ENCODE assay signal across 27 cellular contexts in genomic region chr1:30893776-30894507, GRCh38. TPM values are rescaled to one million over a fixed set of nuclear protein-coding genes. Genes with fewer than 3 reads are reported as not detected.
DNase-seq lines count a peak whose midpoint lies in the region; FAIRE-seq and TF ChIP-seq lines count a peak whose summit lies in the region.
"Had no signal": no experiment of that assay in that cellular context is flagged by ENCODE, and none has a peak within 500 bp of the region (broad histone marks: within the 10 kb centered on the region; RNA-seq: fewer than 3 reads in every experiment).

No MANE protein-coding gene starts in this region.

- H3K4me1 Mint-ChIP-seq in T-helper 2 cell treated with Interferon-gamma antibody and Interleukin-4, amounts not matched to agents 5 μg/mL and 100 μg/mL, for 36 hours (ENCODE audit: low read depth): no peaks in the 10 kb centered on the region
- H3K4me1 Mint-ChIP-seq in astrocyte (ENCODE audit: low read depth, unreplicated experiment): peaks cover 42% of the 10 kb centered on the region
- no peaks in the 10 kb centered on the region for H3K4me1 Mint-ChIP-seq in stimulated activated naive CD8-positive, alpha-beta T cell treated with anti-CD3 and anti-CD28 coated beads, Interleukin-15, Interleukin-2, amounts not matched to agents 100 ng/mL and 50 ng/mL, for 24 hours (ENCODE audit: low read depth)

- H3K9ac ChIP-seq in astrocyte (ENCODE audit: low read length) (no peak overlapping the region), muscle layer of colon (ENCODE audit: low read length) (peak overlapping the region; percentile 15)

- no peak for FAIRE-seq in astrocyte (lab: Jason Lieb, UNC)

- H3K4me3 ChIP-seq in astrocyte (ENCODE audit: insufficient read depth, low read depth, low read length) (no peak overlapping the region), muscle layer of colon (ENCODE audit: low read depth in 1 of 2, low read length in 2 of 2) (no peak overlapping the region), breast epithelium (no peak overlapping the region)
- H3K4me3 ChIP-seq: HAP-1, lung, tibial artery had no signal

- no peak for DNase-seq in T-helper 2 cell treated with Interferon-gamma antibody and Interleukin-4, amounts not matched to agents 5 μg/mL and 100 μg/mL, for 36 hours (ENCODE audit: low spot score)
- DNase-seq in T-helper 2 cell (no peak), astrocyte (ENCODE audit: low read depth) (no peak), HCEC 1CT (no peak), RKO (ENCODE audit: low spot score) (no peak), breast epithelium (ENCODE audit: low spot score in 2 of 2) (no peak)
- DNase-seq: activated CD8-positive, alpha-beta T cell treated with anti-CD3 and anti-CD28 coated beads for 36 hours; activated naive CD4-positive, alpha-beta T cell; CD4-positive, alpha-beta memory T cell; central memory CD4-positive, alpha-beta T cell; EL; islet precursor cell; NCI-H1105 treated with DMSO at 0.1 percent for 48 hours; NCI-H2081 treated with DMSO at 0.1 percent for 48 hours; occipital lobe; OCI-M1; SHP77 treated with DMSO at 0.1 percent for 48 hours; stimulated activated naive CD4-positive, alpha-beta T cell; SW 1271; tibial artery had no signal

- no peak for TF ChIP-seq CTCF in astrocyte (IDR thresholded peaks at IDR 0.05; ENCODE audit: insufficient read depth, low read depth, low read length)
- no peak for TF ChIP-seq CTCF in breast epithelium (IDR thresholded peaks at IDR 0.05)

- no peaks in the 10 kb centered on the region for H3K36me3 ChIP-seq in astrocyte (ENCODE audit: insufficient read depth, low read length)
- peaks cover 6% of the 10 kb centered on the region for H3K36me3 ChIP-seq in muscle layer of colon (ENCODE audit: insufficient read depth, low read length)
- no peaks in the 10 kb centered on the region for H3K36me3 ChIP-seq in breast epithelium
- H3K36me3 ChIP-seq: HAP-1, tibial artery had no signal

- no peak for TF ChIP-seq POLR2A in breast epithelium (IDR thresholded peaks at IDR 0.05)

- no peaks in the 10 kb centered on the region for H3K9me3 ChIP-seq in astrocyte (ENCODE audit: insufficient read depth, low read depth, low read length)
- no peaks in the 10 kb centered on the region for H3K9me3 ChIP-seq in muscle layer of colon (ENCODE audit: low read length)
- H3K9me3 ChIP-seq in breast epithelium: no peaks in the 10 kb centered on the region
- H3K9me3 ChIP-seq: HAP-1, tibial artery had no signal

- H3K4me3 Mint-ChIP-seq in T-helper 2 cell treated with Interferon-gamma antibody and Interleukin-4, amounts not matched to agents 5 μg/mL and 100 μg/mL, for 36 hours: no peak overlapping the region
- H3K4me3 Mint-ChIP-seq in astrocyte (ENCODE audit: unreplicated experiment): no peak overlapping the region
- H3K4me3 Mint-ChIP-seq in stimulated activated naive CD8-positive, alpha-beta T cell treated with anti-CD3 and anti-CD28 coated beads, Interleukin-15, Interleukin-2, amounts not matched to agents 100 ng/mL and 50 ng/mL, for 24 hours: no peak overlapping the region
- H3K4me3 Mint-ChIP-seq: activated CD8-positive, alpha-beta T cell treated with anti-CD3 and anti-CD28 coated beads for 36 hours; CD4-positive, alpha-beta memory T cell; dendritic cell treated with granulocyte-macrophage colony-stimulating factor and Interleukin-4, amounts not matched to agents 40 ng/mL and 50 ng/mL, for 4 days had no signal

- no peak overlapping the region for H3K27ac ChIP-seq in astrocyte (ENCODE audit: low read depth, low read length)
- peak overlapping the region; percentile 52 for H3K27ac ChIP-seq in muscle layer of colon (ENCODE audit: low read depth, low read length)
- no peak overlapping the region for H3K27ac ChIP-seq in breast epithelium
- H3K27ac ChIP-seq: 22Rv1, HL-60, tibial artery had no signal

- no peaks in the 10 kb centered on the region for H3K36me3 Mint-ChIP-seq in T-helper 2 cell treated with Interferon-gamma antibody and Interleukin-4, amounts not matched to agents 5 μg/mL and 100 μg/mL, for 36 hours (ENCODE audit: low read depth)
- H3K36me3 Mint-ChIP-seq in astrocyte (ENCODE audit: low read depth, unreplicated experiment): peaks cover 10% of the 10 kb centered on the region
- no peaks in the 10 kb centered on the region for H3K36me3 Mint-ChIP-seq in stimulated activated naive CD8-positive, alpha-beta T cell treated with anti-CD3 and anti-CD28 coated beads, Interleukin-15, Interleukin-2, amounts not matched to agents 100 ng/mL and 50 ng/mL, for 24 hours (ENCODE audit: low read depth)
- H3K36me3 Mint-ChIP-seq: CD4-positive, alpha-beta memory T cell had no signal

- H3K27me3 Mint-ChIP-seq in T-helper 2 cell treated with Interferon-gamma antibody and Interleukin-4, amounts not matched to agents 5 μg/mL and 100 μg/mL, for 36 hours (ENCODE audit: low read depth): peaks cover 8% of the 10 kb centered on the region
- H3K27me3 Mint-ChIP-seq in astrocyte (ENCODE audit: low read depth, unreplicated experiment): no peaks in the 10 kb centered on the region
- H3K27me3 Mint-ChIP-seq in stimulated activated naive CD8-positive, alpha-beta T cell treated with anti-CD3 and anti-CD28 coated beads, Interleukin-15, Interleukin-2, amounts not matched to agents 100 ng/mL and 50 ng/mL, for 24 hours: peaks cover 4% of the 10 kb centered on the region

- no peaks in the 10 kb centered on the region for H3K9me3 Mint-ChIP-seq in T-helper 2 cell treated with Interferon-gamma antibody and Interleukin-4, amounts not matched to agents 5 μg/mL and 100 μg/mL, for 36 hours
- no peaks in the 10 kb centered on the region for H3K9me3 Mint-ChIP-seq in astrocyte (ENCODE audit: unreplicated experiment)
- H3K9me3 Mint-ChIP-seq in stimulated activated naive CD8-positive, alpha-beta T cell treated with anti-CD3 and anti-CD28 coated beads, Interleukin-15, Interleukin-2, amounts not matched to agents 100 ng/mL and 50 ng/mL, for 24 hours: no peaks in the 10 kb centered on the region
- H3K9me3 Mint-ChIP-seq: activated CD8-positive, alpha-beta T cell treated with anti-CD3 and anti-CD28 coated beads for 36 hours; dendritic cell treated with granulocyte-macrophage colony-stimulating factor and Interleukin-4, amounts not matched to agents 40 ng/mL and 50 ng/mL, for 4 days had no signal

- H2AFZ ChIP-seq in astrocyte (ENCODE audit: low read depth, low read length): no peak overlapping the region

- intact Hi-C loops in breast epithelium (cut with DNase I; ENCODE audit: low total_unique reads): no loop called here

- H3K27me3 ChIP-seq in astrocyte (ENCODE audit: insufficient read depth, low read length) (no peaks in the 10 kb centered on the region), muscle layer of colon (ENCODE audit: control insufficient read depth in 1 of 2, insufficient read depth in 2 of 2, low read length in 2 of 2) (no peaks in the 10 kb centered on the region), breast epithelium (no peaks in the 10 kb centered on the region)
- H3K27me3 ChIP-seq: tibial artery had no signal

- H3K4me2 ChIP-seq in astrocyte (ENCODE audit: low read length): no peak overlapping the region

- peaks cover 12% of the 10 kb centered on the region for H3K4me1 ChIP-seq in astrocyte (ENCODE audit: insufficient read depth, low read length)
- peaks cover 93% of the 10 kb centered on the region for H3K4me1 ChIP-seq in muscle layer of colon (ENCODE audit: insufficient read depth, low read length)
- H3K4me1 ChIP-seq in breast epithelium: peaks cover 0 to 4% of the 10 kb centered on the region in 2 donors
- H3K4me1 ChIP-seq: HAP-1 had no signal

- peaks cover 71% of the 10 kb centered on the region for H3K79me2 ChIP-seq in astrocyte (ENCODE audit: insufficient read depth, low read length)

- peak overlapping the region; percentile 26 for H3K27ac Mint-ChIP-seq in T-helper 2 cell treated with Interferon-gamma antibody and Interleukin-4, amounts not matched to agents 5 μg/mL and 100 μg/mL, for 36 hours
- peak overlapping the region; percentile 81 for H3K27ac Mint-ChIP-seq in astrocyte (ENCODE audit: unreplicated experiment)
- H3K27ac Mint-ChIP-seq in stimulated activated naive CD8-positive, alpha-beta T cell treated with anti-CD3 and anti-CD28 coated beads, Interleukin-15, Interleukin-2, amounts not matched to agents 100 ng/mL and 50 ng/mL, for 24 hours: peak overlapping the region; percentile 3
- H3K27ac Mint-ChIP-seq: activated CD8-positive, alpha-beta T cell treated with anti-CD3 and anti-CD28 coated beads for 36 hours; dendritic cell treated with granulocyte-macrophage colony-stimulating factor and Interleukin-4, amounts not matched to agents 40 ng/mL and 50 ng/mL, for 4 days had no signal

- peaks cover 85% of the 10 kb centered on the region for H4K20me1 ChIP-seq in astrocyte (ENCODE audit: insufficient read depth, low read length)

RNA-seq across cellular contexts. Expression of gene SDC3, which starts 14.6 kb away (rescaled TPM):
- total RNA-seq in astrocyte: 113 and 135 TPM in 2 replicates
- 10 to 100 TPM; 16.5 to 37.8 (median 26.2) TPM for total RNA-seq in breast epithelium

Comparison
In these comparisons a context has a peak if more than half of its experiments do, and no peak if none do; other contexts are left out.
1. H3K27ac Mint-ChIP-seq: peak in every context shown above with its lines; median percentile 81 in astrocyte; 26 in T-helper 2 cell treated with Interferon-gamma antibody and Interleukin-4, amounts not matched to agents 5 μg/mL and 100 μg/mL, for 36 hours; 3 in stimulated activated naive CD8-positive, alpha-beta T cell treated with anti-CD3 and anti-CD28 coated beads, Interleukin-15, Interleukin-2, amounts not matched to agents 100 ng/mL and 50 ng/mL, for 24 hours.